In genomic region chr16:4388275-4389021, GRCh38 we compare ENCODE assay signal across 14 cellular contexts. TPM values are rescaled to one million over a fixed set of nuclear protein-coding genes. Genes with fewer than 3 reads are reported as not detected.
DNase-seq lines count a peak whose midpoint lies in the region; ATAC-seq and TF ChIP-seq lines count a peak whose summit lies in the region.
"Had no signal": no experiment of that assay in that cellular context is flagged by ENCODE, and none has a peak within 500 bp of the region (broad histone marks: within the 10 kb centered on the region; RNA-seq: fewer than 3 reads in every experiment).

No MANE protein-coding gene starts in this region.

- H3F3A ChIP-seq in GM23248 (ENCODE audit: insufficient read depth): peaks cover 47% of the 10 kb centered on the region

- no peak overlapping the region for H3K27ac Mint-ChIP-seq in activated CD8-positive, alpha-beta memory T cell treated with anti-CD3 and anti-CD28 coated beads, Interleukin-2, amount 10 ng/mL, durations not matched to agents 7 days and 5 days
- H3K27ac Mint-ChIP-seq: activated CD4-positive, alpha-beta memory T cell treated with anti-CD3 and anti-CD28 coated beads, Interleukin-2, amount 10 ng/mL, durations not matched to agents 7 days and 5 days; activated naive CD8-positive, alpha-beta T cell had no signal

- H3K9me3 Mint-ChIP-seq in activated CD8-positive, alpha-beta memory T cell treated with anti-CD3 and anti-CD28 coated beads, Interleukin-2, amount 10 ng/mL, durations not matched to agents 7 days and 5 days (ENCODE audit: low read depth): no peaks in the 10 kb centered on the region
- H3K9me3 Mint-ChIP-seq: activated CD4-positive, alpha-beta memory T cell treated with anti-CD3 and anti-CD28 coated beads, Interleukin-2, amount 10 ng/mL, durations not matched to agents 7 days and 5 days; naive thymus-derived CD4-positive, alpha-beta T cell had no signal

- H3K4me3 Mint-ChIP-seq in activated CD8-positive, alpha-beta memory T cell treated with anti-CD3 and anti-CD28 coated beads, Interleukin-2, amount 10 ng/mL, durations not matched to agents 7 days and 5 days: no peak overlapping the region
- H3K4me3 Mint-ChIP-seq: activated CD4-positive, alpha-beta memory T cell treated with anti-CD3 and anti-CD28 coated beads, Interleukin-2, amount 10 ng/mL, durations not matched to agents 7 days and 5 days; activated naive CD8-positive, alpha-beta T cell; naive thymus-derived CD4-positive, alpha-beta T cell had no signal

- H3K9me3 ChIP-seq in GM23248 (ENCODE audit: low read depth) (no peaks in the 10 kb centered on the region), hepatocyte (ENCODE audit: low read depth) (no peaks in the 10 kb centered on the region), Karpas-422 (ENCODE audit: low read length) (no peaks in the 10 kb centered on the region)

- H3K4me3 ChIP-seq in GM23248 (no peak overlapping the region), brain microvascular endothelial cell (ENCODE audit: low read depth, low read length) (no peak overlapping the region), hepatocyte (no peak overlapping the region), Karpas-422 (ENCODE audit: low read length) (no peak overlapping the region)
- H3K4me3 ChIP-seq: GM12878 had no signal

- 65 to 73% methylated on average over 18 to 19 of the region's 19 CpGs for WGBS in GM23248 (ENCODE audit: low coverage in 1 of 2, low lambda C conversion rate in 2 of 2, missing lambda C conversion rate in 2 of 2), 2 experiments
- 82% methylated on average over 18 of the region's 19 CpGs for WGBS in hepatocyte (ENCODE audit: low lambda C conversion rate, missing lambda C conversion rate)

- H2AFZ ChIP-seq in GM23248 (no peak overlapping the region), hepatocyte (no peak overlapping the region), Karpas-422 (ENCODE audit: low read length) (no peak overlapping the region)

- no peak overlapping the region for H3K27ac ChIP-seq in GM23248
- H3K27ac ChIP-seq in brain microvascular endothelial cell: peak overlapping the region; percentile 42
- H3K27ac ChIP-seq in hepatocyte: peak overlapping the region; percentile 43
- peak overlapping the region; percentile 17 for H3K27ac ChIP-seq in substantia nigra (ENCODE audit: low read depth, low read length, poor library complexity, severe bottlenecking)
- no peak overlapping the region for H3K27ac ChIP-seq in Karpas-422 (ENCODE audit: low read length)

- H3K4me1 Mint-ChIP-seq in activated CD8-positive, alpha-beta memory T cell treated with anti-CD3 and anti-CD28 coated beads, Interleukin-2, amount 10 ng/mL, durations not matched to agents 7 days and 5 days: no peaks in the 10 kb centered on the region

- no peaks in the 10 kb centered on the region for H3K27me3 ChIP-seq in GM23248 (replicated peaks; ENCODE audit: insufficient read depth)
- no peaks in the 10 kb centered on the region for H3K27me3 ChIP-seq in brain microvascular endothelial cell (replicated peaks)
- no peaks in the 10 kb centered on the region for H3K27me3 ChIP-seq in hepatocyte
- H3K27me3 ChIP-seq in Karpas-422 (ENCODE audit: low read length): no peaks in the 10 kb centered on the region

- H3K9me2 ChIP-seq in GM23248 (ENCODE audit: insufficient read depth) (no peaks in the 10 kb centered on the region), hepatocyte (replicated peaks; ENCODE audit: insufficient read depth) (no peaks in the 10 kb centered on the region), Karpas-422 (replicated peaks; ENCODE audit: insufficient read depth, low read length) (no peaks in the 10 kb centered on the region)

- H3K79me2 ChIP-seq in GM23248 (ENCODE audit: insufficient read depth) (no peaks in the 10 kb centered on the region), hepatocyte (no peaks in the 10 kb centered on the region), Karpas-422 (ENCODE audit: low read length) (no peaks in the 10 kb centered on the region)

- no peaks in the 10 kb centered on the region for H4K20me1 ChIP-seq in GM23248 (ENCODE audit: insufficient read depth)
- H4K20me1 ChIP-seq in hepatocyte (ENCODE audit: insufficient read depth, poor library complexity, severe bottlenecking): no peaks in the 10 kb centered on the region
- H4K20me1 ChIP-seq in Karpas-422 (ENCODE audit: insufficient read depth, low read depth, low read length): no peaks in the 10 kb centered on the region

- H3K36me3 ChIP-seq in GM23248 (ENCODE audit: low read depth) (no peaks in the 10 kb centered on the region), brain microvascular endothelial cell (replicated peaks) (peaks cover 2% of the 10 kb centered on the region), hepatocyte (replicated peaks; ENCODE audit: insufficient read depth, low read depth) (no peaks in the 10 kb centered on the region), Karpas-422 (ENCODE audit: insufficient read depth, low read length) (no peaks in the 10 kb centered on the region)

- DNase-seq in GM23248: peak; percentile 57
- no peak for DNase-seq in brain microvascular endothelial cell
- DNase-seq in hepatocyte (ENCODE audit: low spot score): no peak
- DNase-seq in substantia nigra (lab: John Stamatoyannopoulos, UW): no peak
- no peak for DNase-seq in KBM-7
- DNase-seq in Karpas-422: no peak
- no peak for DNase-seq in activated CD8-positive, alpha-beta memory T cell treated with anti-CD3 and anti-CD28 coated beads, Interleukin-2, amount 10 ng/mL, durations not matched to agents 7 days and 5 days
- no peak for DNase-seq in amniotic stem cell (lab: John Stamatoyannopoulos, UW)
- DNase-seq: activated CD4-positive, alpha-beta memory T cell treated with anti-CD3 and anti-CD28 coated beads, Interleukin-2, amount 10 ng/mL, durations not matched to agents 7 days and 5 days; NCI-H187 treated with DMSO at 0.1 percent for 48 hours; stimulated activated naive CD8-positive, alpha-beta T cell treated with anti-CD3 and anti-CD28 coated beads, Interleukin-15, Interleukin-2, amounts not matched to agents 100 U/mL and 50 U/mL, for 24 hours had no signal

- H3K4me2 ChIP-seq in GM23248 (ENCODE audit: unreplicated experiment): no peak overlapping the region
- H3K4me2 ChIP-seq in hepatocyte: no peak overlapping the region
- H3K4me2 ChIP-seq in Karpas-422 (ENCODE audit: low read depth, low read length, poor library complexity, severe bottlenecking): no peak overlapping the region

- no peak overlapping the region for H3K9ac ChIP-seq in GM23248
- H3K9ac ChIP-seq in Karpas-422 (ENCODE audit: low read length): no peak overlapping the region

- H3K27me3 Mint-ChIP-seq in activated CD8-positive, alpha-beta memory T cell treated with anti-CD3 and anti-CD28 coated beads, Interleukin-2, amount 10 ng/mL, durations not matched to agents 7 days and 5 days: no peaks in the 10 kb centered on the region
- H3K27me3 Mint-ChIP-seq: activated CD4-positive, alpha-beta memory T cell treated with anti-CD3 and anti-CD28 coated beads, Interleukin-2, amount 10 ng/mL, durations not matched to agents 7 days and 5 days; activated naive CD8-positive, alpha-beta T cell; naive thymus-derived CD4-positive, alpha-beta T cell had no signal

- ATAC-seq in activated CD8-positive, alpha-beta memory T cell treated with anti-CD3 and anti-CD28 coated beads, Interleukin-2, amount 10 ng/mL, durations not matched to agents 7 days and 5 days: no peak
- ATAC-seq: GM12878; naive thymus-derived CD4-positive, alpha-beta T cell; stimulated activated naive CD8-positive, alpha-beta T cell treated with anti-CD3 and anti-CD28 coated beads, Interleukin-15, Interleukin-2, amounts not matched to agents 100 U/mL and 50 U/mL, for 24 hours had no signal

- in situ Hi-C loops in GM23248 (cut with MboI) (no loop called here), brain microvascular endothelial cell (cut with HindIII; ENCODE audit: low pct_ligation_motif_present, low sequenced_read_pairs) (no loop called here), KBM-7 (cut with MboI; ENCODE audit: low pct_unique_long_range_greater_than_20kb, low sequenced_read_pairs) (no loop called here)

- TF ChIP-seq CTCF in brain microvascular endothelial cell (IDR thresholded peaks at IDR 0.05; ENCODE audit: low read depth, low read length, missing control alignments) (no peak), hepatocyte (IDR thresholded peaks at IDR 0.05; ENCODE audit: poor library complexity) (no peak)

- CTCF ChIA-PET in activated CD8-positive, alpha-beta memory T cell treated with anti-CD3 and anti-CD28 coated beads, Interleukin-2, amount 10 ng/mL, durations not matched to agents 7 days and 5 days (lab: Charles Lee): interaction anchor here (2.9 kb wide), 1 partner anchor 14 kb away, joined by 13 read pairs; no protein-coding TSS in a partner anchor

- H3K4me1 ChIP-seq in GM23248 (ENCODE audit: insufficient read depth) (peaks cover 68% of the 10 kb centered on the region), hepatocyte (ENCODE audit: insufficient read depth) (peaks cover 64% of the 10 kb centered on the region), Karpas-422 (ENCODE audit: low read length) (peaks cover 7% of the 10 kb centered on the region; the same call in 1 of the 2 replicates)

- peaks cover 8% of the 10 kb centered on the region for H3K36me3 Mint-ChIP-seq in activated CD8-positive, alpha-beta memory T cell treated with anti-CD3 and anti-CD28 coated beads, Interleukin-2, amount 10 ng/mL, durations not matched to agents 7 days and 5 days
- H3K36me3 Mint-ChIP-seq: activated naive CD8-positive, alpha-beta T cell had no signal

RNA-seq across cellular contexts. Expression of gene VASN, which starts 16.8 kb away (rescaled TPM):
- 223 and 234 TPM in 2 replicates for total RNA-seq in GM23248 (2014; rRNA removed; shearing (Covaris generic))
- polyA plus RNA-seq in GM23248 (2016; fragmentation: Nextera tagmentation; extraction: Ambion mirVana) (160 and 169 TPM in 2 replicates), hepatocyte (55.9 and 64.2 TPM in 2 replicates)
- 10.0 and 12.1 TPM in 2 replicates for total RNA-seq in hepatocyte
- total RNA-seq in Karpas-422 (2014; rRNA removed; shearing (Covaris generic); ENCODE audit: low replicate concordance): 4.1 and 8.9 TPM in 2 replicates
- total RNA-seq in activated CD8-positive, alpha-beta memory T cell treated with anti-CD3 and anti-CD28 coated beads, Interleukin-2, amount 10 ng/mL, durations not matched to agents 7 days and 5 days: not detected

RNA-seq across cellular contexts. Expression of gene CORO7, which starts 27.9 kb away (rescaled TPM):
- total RNA-seq in GM23248 (2014; rRNA removed; shearing (Covaris generic)): 13.2 and 27.7 TPM in 2 replicates
- polyA plus RNA-seq in GM23248 (2016; fragmentation: Nextera tagmentation; extraction: Ambion mirVana) (5.9 and 7.3 TPM in 2 replicates), hepatocyte (33.3 and 34.4 TPM in 2 replicates)
- total RNA-seq in hepatocyte: 13.9 and 18.2 TPM in 2 replicates
- 46.2 and 84.9 TPM in 2 replicates for total RNA-seq in Karpas-422 (2014; rRNA removed; shearing (Covaris generic); ENCODE audit: low replicate concordance)
- 100 to 1,000 TPM; 142 to 246 TPM for total RNA-seq in activated CD8-positive, alpha-beta memory T cell treated with anti-CD3 and anti-CD28 coated beads, Interleukin-2, amount 10 ng/mL, durations not matched to agents 7 days and 5 days

RNA-seq across cellular contexts. Expression of gene DNAJA3, which starts 37.2 kb away (rescaled TPM):
- total RNA-seq in GM23248 (2014; rRNA removed; shearing (Covaris generic)): 43.9 and 47.2 TPM in 2 replicates
- polyA plus RNA-seq in GM23248 (2016; fragmentation: Nextera tagmentation; extraction: Ambion mirVana) (50.9 and 51.0 TPM in 2 replicates), hepatocyte (51.2 and 58.8 TPM in 2 replicates)
- total RNA-seq in hepatocyte: 55.3 and 59.2 TPM in 2 replicates
- total RNA-seq in Karpas-422 (2014; rRNA removed; shearing (Covaris generic); ENCODE audit: low replicate concordance): 56.5 and 74.7 TPM in 2 replicates
- 10 to 100 TPM; 64.0 to 68.7 TPM for total RNA-seq in activated CD8-positive, alpha-beta memory T cell treated with anti-CD3 and anti-CD28 coated beads, Interleukin-2, amount 10 ng/mL, durations not matched to agents 7 days and 5 days

RNA-seq across cellular contexts. Expression of gene PAM16, which starts 37.3 kb away (rescaled TPM):
- total RNA-seq in GM23248 (2014; rRNA removed; shearing (Covaris generic)): 20.4 and 33.0 TPM in 2 replicates
- polyA plus RNA-seq in GM23248 (2016; fragmentation: Nextera tagmentation; extraction: Ambion mirVana) (74.5 and 78.9 TPM in 2 replicates), hepatocyte (57.7 and 70.4 TPM in 2 replicates)
- total RNA-seq in hepatocyte: 33.0 and 35.0 TPM in 2 replicates
- 65.6 and 126 TPM in 2 replicates for total RNA-seq in Karpas-422 (2014; rRNA removed; shearing (Covaris generic); ENCODE audit: low replicate concordance)
- total RNA-seq in activated CD8-positive, alpha-beta memory T cell treated with anti-CD3 and anti-CD28 coated beads, Interleukin-2, amount 10 ng/mL, durations not matched to agents 7 days and 5 days: 10 to 100 TPM; 47.5 to 49.4 TPM

Comparison
In these comparisons a context has a peak if more than half of its experiments do, and no peak if none do; other contexts are left out.
1. H3K27ac ChIP-seq: peak in brain microvascular endothelial cell (single experiment), hepatocyte (single experiment) and substantia nigra (single experiment); none in GM23248 (single experiment) and Karpas-422 (single experiment).
2. RNA of gene VASN, which starts 16.8 kb away (total RNA-seq): 223 to 234 TPM in GM23248; 10.0 to 12.1 TPM in hepatocyte, 4.1 to 8.9 TPM in Karpas-422 and not detected in activated CD8-positive, alpha-beta memory T cell treated with anti-CD3 and anti-CD28 coated beads, Interleukin-2, amount 10 ng/mL, durations not matched to agents 7 days and 5 days; every median in the first group is over 10 times any median in the second.